In genomic region chr3:44012146-44012899, GRCh38 we compare ENCODE assay signal across 25 cellular contexts.
"Had no signal": no experiment of that assay in that cellular context is flagged by ENCODE, and none has a peak within 500 bp of the region (broad histone marks: within the 10 kb centered on the region; RNA-seq: fewer than 3 reads in every experiment).

No MANE protein-coding gene starts in this region.

- H3K79me2 ChIP-seq: parathyroid adenoma had no signal

- H3K27ac Mint-ChIP-seq: natural killer cell treated with Interleukin-12 subunit alpha and Interleukin-12 subunit beta and Interleukin-15 and Interleukin-18, amount 100 ng/mL, for 72 hours; progenitor cell of endocrine pancreas had no signal

- H3K4me1 Mint-ChIP-seq: naive B cell had no signal

- H3K9ac ChIP-seq: parathyroid adenoma had no signal

- FAIRE-seq: colon, kidney, small intestine had no signal

- H3K36me3 ChIP-seq: gastrocnemius medialis, left lung, right lobe of liver, thoracic aorta, transverse colon, upper lobe of right lung, uterus had no signal

- H3K27ac ChIP-seq: gastrocnemius medialis, left lung, parathyroid adenoma, right lobe of liver, thoracic aorta, transverse colon, upper lobe of right lung, uterus had no signal

- DNase-seq: effector CD4-positive, alpha-beta T cell; foreskin fibroblast; gastrocnemius medialis; kidney; left cardiac atrium; left lung; mesenchymal stem cell; midbrain; naive B cell; right lobe of liver; small intestine; stimulated activated CD4-positive, alpha-beta T cell treated with anti-CD3 and anti-CD28 coated beads, Interleukin-15, amount 100 ng/mL, for 24 hours; stimulated activated CD4-positive, alpha-beta T cell treated with anti-CD3 and anti-CD28 coated beads, Interleukin-2, amount 100 ng/mL, for 48 hours; stimulated activated naive CD4-positive, alpha-beta T cell; substantia nigra; transverse colon; upper lobe of right lung; uterus had no signal

- H3K36me3 Mint-ChIP-seq: natural killer cell treated with Interleukin-12 subunit alpha and Interleukin-12 subunit beta and Interleukin-15 and Interleukin-18, amount 100 ng/mL, for 72 hours had no signal

- H3K9me3 Mint-ChIP-seq: naive B cell; natural killer cell treated with Interleukin-12 subunit alpha and Interleukin-12 subunit beta and Interleukin-15 and Interleukin-18, amount 100 ng/mL, for 72 hours; neural crest cell had no signal

- H3K4me1 ChIP-seq: gastrocnemius medialis, left lung, parathyroid adenoma, right lobe of liver, transverse colon, upper lobe of right lung, uterus had no signal

- H3K4me3 ChIP-seq: dorsolateral prefrontal cortex, gastrocnemius medialis, left lung, right lobe of liver, thoracic aorta, transverse colon, upper lobe of right lung, uterus had no signal

- H3K4me3 Mint-ChIP-seq: natural killer cell treated with Interleukin-12 subunit alpha and Interleukin-12 subunit beta and Interleukin-15 and Interleukin-18, amount 100 ng/mL, for 72 hours; neural crest cell had no signal

- H3K9me3 ChIP-seq: gastrocnemius medialis, left lung, right lobe of liver, thoracic aorta, transverse colon, upper lobe of right lung, uterus had no signal

- H2AFZ ChIP-seq: parathyroid adenoma had no signal

- H3K27me3 ChIP-seq: gastrocnemius medialis, right lobe of liver, uterus had no signal
